In genomic region chrX:102976290-102976689, GRCh38 we compare ENCODE assay signal across 22 cellular contexts. TPM values are rescaled to one million over a fixed set of nuclear protein-coding genes. Genes with fewer than 3 reads are reported as not detected.
DNase-seq lines count a peak whose midpoint lies in the region; ATAC-seq, FAIRE-seq and TF ChIP-seq lines count a peak whose summit lies in the region.
"Had no signal": no experiment of that assay in that cellular context is flagged by ENCODE, and none has a peak within 500 bp of the region (broad histone marks: within the 10 kb centered on the region; RNA-seq: fewer than 3 reads in every experiment).

No MANE protein-coding gene starts in this region.

- no peak overlapping the region for H3K27ac Mint-ChIP-seq in MCF 10A (ENCODE audit: low read depth, unreplicated experiment)
- H3K27ac Mint-ChIP-seq: activated naive CD4-positive, alpha-beta T cell treated with anti-CD3 and anti-CD28 coated beads, Interleukin-2, amount 50 U/mL, for 24 hours; CD4-positive, alpha-beta T cell; stimulated activated naive CD8-positive, alpha-beta T cell treated with anti-CD3 and anti-CD28 coated beads, Interleukin-15, amount 100 ng/mL, for 72 hours had no signal

- H3K4me1 ChIP-seq in breast epithelium (no peaks in the 10 kb centered on the region), upper lobe of right lung (no peaks in the 10 kb centered on the region)
- H3K4me1 ChIP-seq: right atrium auricular region, SJSA1 had no signal

- peaks cover 34% of the 10 kb centered on the region for H3K27me3 Mint-ChIP-seq in MCF 10A (ENCODE audit: insufficient read depth, unreplicated experiment)
- H3K27me3 Mint-ChIP-seq: activated naive CD4-positive, alpha-beta T cell treated with anti-CD3 and anti-CD28 coated beads, Interleukin-2, amount 50 U/mL, for 24 hours; CD4-positive, alpha-beta T cell; stimulated activated naive CD8-positive, alpha-beta T cell treated with anti-CD3 and anti-CD28 coated beads, Interleukin-15, amount 100 ng/mL, for 72 hours had no signal

- no peak for TF ChIP-seq POLR2A in breast epithelium (IDR thresholded peaks at IDR 0.05)

- no peak overlapping the region for H3K4me3 Mint-ChIP-seq in MCF 10A (ENCODE audit: unreplicated experiment)
- H3K4me3 Mint-ChIP-seq: activated naive CD4-positive, alpha-beta T cell treated with anti-CD3 and anti-CD28 coated beads, Interleukin-2, amount 50 U/mL, for 24 hours; CD4-positive, alpha-beta T cell; stimulated activated naive CD8-positive, alpha-beta T cell treated with anti-CD3 and anti-CD28 coated beads, Interleukin-15, amount 100 ng/mL, for 72 hours had no signal

- no peaks in the 10 kb centered on the region for H3K36me3 ChIP-seq in breast epithelium
- H3K36me3 ChIP-seq in bronchial epithelial cell (ENCODE audit: control insufficient read depth, insufficient read depth, low read length): no peaks in the 10 kb centered on the region
- H3K36me3 ChIP-seq in upper lobe of right lung: no peaks in the 10 kb centered on the region
- H3K36me3 ChIP-seq: cardiac muscle cell, right atrium auricular region, SJSA1 had no signal

- CTCF ChIA-PET in MCF 10A (lab: Yijun Ruan, JAX): interaction anchor here (0.7 to 2.9 kb wide), 5 partner anchors 15 to 182 kb away, joined by 3 to 18 read pairs (median 6); no protein-coding TSS in a partner anchor

- POLR2A ChIA-PET in MCF 10A (lab: Yijun Ruan, JAX): interaction anchor here (0.7 to 1.6 kb wide), 8 partner anchors 9 to 177 kb away, joined by 3 to 4 read pairs (median 3); no protein-coding TSS in a partner anchor

- BruUV-seq in MCF 10A (replicated peaks; lab: Mats Ljungman, UMichigan): no TSS peak

- H3K27me3 ChIP-seq in breast epithelium (peaks cover 0 to 32% of the 10 kb centered on the region in 2 donors), bronchial epithelial cell (ENCODE audit: control insufficient read depth, insufficient read depth, low read length) (no peaks in the 10 kb centered on the region), upper lobe of right lung (no peaks in the 10 kb centered on the region)
- H3K27me3 ChIP-seq: cardiac muscle cell, right atrium auricular region, SJSA1 had no signal

- H3K27ac ChIP-seq in breast epithelium: no peak overlapping the region
- H3K27ac ChIP-seq in upper lobe of right lung: no peak overlapping the region
- H3K27ac ChIP-seq: 22Rv1, cardiac muscle cell, right atrium auricular region, SJSA1 had no signal

- no peaks in the 10 kb centered on the region for H3K36me3 Mint-ChIP-seq in MCF 10A (ENCODE audit: insufficient read depth, unreplicated experiment)
- H3K36me3 Mint-ChIP-seq: activated naive CD4-positive, alpha-beta T cell treated with anti-CD3 and anti-CD28 coated beads, Interleukin-2, amount 50 U/mL, for 24 hours had no signal

- no peak for FAIRE-seq in bronchial epithelial cell (lab: Jason Lieb, UNC)
- FAIRE-seq: GM12891, H54 had no signal

- H3K4me3 ChIP-seq in breast epithelium (no peak overlapping the region), bronchial epithelial cell (ENCODE audit: low read depth, low read length) (no peak overlapping the region), upper lobe of right lung (no peak overlapping the region)
- H3K4me3 ChIP-seq: cardiac muscle cell, right atrium auricular region, SJSA1 had no signal

- H3K9me3 Mint-ChIP-seq in MCF 10A (ENCODE audit: unreplicated experiment): peaks cover 9% of the 10 kb centered on the region
- H3K9me3 Mint-ChIP-seq: activated naive CD4-positive, alpha-beta T cell treated with anti-CD3 and anti-CD28 coated beads, Interleukin-2, amount 50 U/mL, for 24 hours had no signal

- H3K9me3 ChIP-seq in breast epithelium (peaks cover 11 to 31% of the 10 kb centered on the region in 2 donors), upper lobe of right lung (no peaks in the 10 kb centered on the region)
- H3K9me3 ChIP-seq: SJSA1 had no signal

- intact Hi-C loops in MCF 10A (cut with micrococcal nuclease) (no loop called here), breast epithelium (cut with DNase I; ENCODE audit: low total_unique reads) (no loop called here), upper lobe of right lung (cut with DNase I) (no loop called here)

- ATAC-seq in upper lobe of right lung: peak; percentile 41
- ATAC-seq: left colon; stimulated activated naive CD8-positive, alpha-beta T cell treated with anti-CD3 and anti-CD28 coated beads, Interleukin-15, amount 100 ng/mL, for 72 hours had no signal

- peak; percentile 53 for DNase-seq in MCF 10A (ENCODE audit: unreplicated experiment)
- DNase-seq in breast epithelium (ENCODE audit: low spot score in 2 of 2): no peak
- DNase-seq in OCI-M1 (lab: John Stamatoyannopoulos, UW): peak; percentile 76
- DNase-seq in bronchial epithelial cell (ENCODE audit: low read depth): peak; percentile 46
- no peak for DNase-seq in upper lobe of right lung
- no peak for DNase-seq in NCI-H82 (lab: John Stamatoyannopoulos, UW)
- no peak for DNase-seq in activated naive CD4-positive, alpha-beta T cell treated with anti-CD3 and anti-CD28 coated beads, Interleukin-2, amount 50 U/mL, for 16 hours
- DNase-seq in glomerular visceral epithelial cell (ENCODE audit: extremely low spot score): no peak
- DNase-seq: activated CD4-positive, alpha-beta T cell treated with anti-CD3 and anti-CD28 coated beads, Interleukin-2, amount 50 U/mL, for 1 hour; activated T-cell treated with anti-CD3 and anti-CD28 coated beads for 4 hours; CD4-positive, alpha-beta T cell; left colon; NCI-H1048; stimulated activated naive CD8-positive, alpha-beta T cell treated with anti-CD3 and anti-CD28 coated beads, Interleukin-15, amount 100 ng/mL, for 72 hours; T1000 had no signal

- TF ChIP-seq CTCF in MCF 10A (IDR thresholded peaks at IDR 0.05; ENCODE audit: unreplicated experiment): no peak
- TF ChIP-seq CTCF in breast epithelium (IDR thresholded peaks at IDR 0.05): no peak
- TF ChIP-seq CTCF in bronchial epithelial cell (IDR thresholded peaks at IDR 0.05; ENCODE audit: insufficient read depth, low read length, severe bottlenecking): no peak
- TF ChIP-seq CTCF in upper lobe of right lung (IDR thresholded peaks at IDR 0.05): no peak

- H3K4me1 Mint-ChIP-seq in MCF 10A (ENCODE audit: insufficient read depth, unreplicated experiment): peaks cover 17% of the 10 kb centered on the region
- H3K4me1 Mint-ChIP-seq: activated naive CD4-positive, alpha-beta T cell treated with anti-CD3 and anti-CD28 coated beads, Interleukin-2, amount 50 U/mL, for 24 hours; stimulated activated naive CD8-positive, alpha-beta T cell treated with anti-CD3 and anti-CD28 coated beads, Interleukin-15, amount 100 ng/mL, for 72 hours had no signal

RNA-seq across cellular contexts. Expression of gene RAB40AL, which starts 39.2 kb away (rescaled TPM):
- total RNA-seq in MCF 10A (2022) (0.70 and 1.8 TPM in 2 replicates), breast epithelium (1 to 10 TPM; 1.3 to 3.6 (median 2.0) TPM), bronchial epithelial cell (0.26 and 0.38 TPM in 2 replicates), upper lobe of right lung (0.52 TPM)
- total RNA-seq: CD4-positive, alpha-beta T cell had no signal

Comparison
In these comparisons a context has a peak if more than half of its experiments do, and no peak if none do; other contexts are left out.
1. DNase-seq: peak in MCF 10A (single experiment), OCI-M1 (single experiment) and bronchial epithelial cell (single experiment); none in breast epithelium (0 of 2), upper lobe of right lung (single experiment), NCI-H82 (single experiment), activated naive CD4-positive, alpha-beta T cell treated with anti-CD3 and anti-CD28 coated beads, Interleukin-2, amount 50 U/mL, for 16 hours (single experiment) and glomerular visceral epithelial cell (single experiment).